In genomic region chr15:52529289-52529929, GRCh38 we compare ENCODE assay signal across 8 cellular contexts. TPM values are rescaled to one million over a fixed set of nuclear protein-coding genes. Genes with fewer than 3 reads are reported as not detected.
A peak's percentile ranks its signal among the peaks of the same experiment; 100 is the strongest.
DNase-seq lines count a peak whose midpoint lies in the region; ATAC-seq and TF ChIP-seq lines count a peak whose summit lies in the region.

No MANE protein-coding gene starts in this region.

- H3K4me3 ChIP-seq in esophagus (ENCODE audit: low read depth in 1 of 2, low read length in 2 of 2) = peak overlapping the region; percentile 64 to 70
- peak overlapping the region; percentile 72 to 85 for H3K4me3 ChIP-seq in neutrophil (ENCODE audit: low read depth in 1 of 2, low read length in 1 of 2)

- DNase-seq in HS-5 (ENCODE audit: low read depth) = peak; percentile 15
- DNase-seq in activated CD4-positive, alpha-beta memory T cell treated with anti-CD3 and anti-CD28 coated beads, Interleukin-2, amount 10 ng/mL, durations not matched to agents 7 days and 5 days = peak; percentile 35
- DNase-seq in NCI-H187 treated with DMSO at 0.1 percent for 48 hours (lab: John Stamatoyannopoulos, UW) = no peak
- DNase-seq in NK-92 treated with Interleukin-12 subunit alpha and Interleukin-12 subunit beta, amount 100 ng/mL, for 24 hours (lab: John Stamatoyannopoulos, UW) = no peak
- DNase-seq in NCI-H2196 treated with DMSO at 0.1 percent for 48 hours (lab: John Stamatoyannopoulos, UW; ENCODE audit: unreplicated experiment) = no peak

- no peaks in the 10 kb centered on the region for H3K9me3 Mint-ChIP-seq in activated CD4-positive, alpha-beta memory T cell treated with anti-CD3 and anti-CD28 coated beads, Interleukin-2, amount 10 ng/mL, durations not matched to agents 7 days and 5 days

- H3K36me3 Mint-ChIP-seq in activated CD4-positive, alpha-beta memory T cell treated with anti-CD3 and anti-CD28 coated beads, Interleukin-2, amount 10 ng/mL, durations not matched to agents 7 days and 5 days (ENCODE audit: low read depth) = peaks cover 3% of the 10 kb centered on the region

- no peak for TF ChIP-seq CTCF in neutrophil (IDR thresholded peaks at IDR 0.05)

- H3K4me1 Mint-ChIP-seq in activated CD4-positive, alpha-beta memory T cell treated with anti-CD3 and anti-CD28 coated beads, Interleukin-2, amount 10 ng/mL, durations not matched to agents 7 days and 5 days = peaks cover 34% of the 10 kb centered on the region

- peaks cover 7% of the 10 kb centered on the region for H3K27me3 Mint-ChIP-seq in activated CD4-positive, alpha-beta memory T cell treated with anti-CD3 and anti-CD28 coated beads, Interleukin-2, amount 10 ng/mL, durations not matched to agents 7 days and 5 days

- peak; percentile 1 for ATAC-seq in GM18909 (IDR thresholded peaks at IDR 0.05; ENCODE audit: poor library complexity, unreplicated experiment)

- peak overlapping the region; percentile 74 for H3K4me3 Mint-ChIP-seq in activated CD4-positive, alpha-beta memory T cell treated with anti-CD3 and anti-CD28 coated beads, Interleukin-2, amount 10 ng/mL, durations not matched to agents 7 days and 5 days

- H3K4me1 ChIP-seq in esophagus (ENCODE audit: control insufficient read depth in 2 of 2, insufficient read depth in 2 of 2, low read length in 1 of 2) = peaks cover 0 to 3% of the 10 kb centered on the region in 2 donors
- H3K4me1 ChIP-seq in neutrophil (ENCODE audit: control insufficient read depth in 1 of 2, insufficient read depth in 1 of 2, low read depth in 1 of 2, low read length in 1 of 2) = peaks cover 21 to 29% of the 10 kb centered on the region in 2 experiments

- H3K27ac ChIP-seq in esophagus (ENCODE audit: low read depth in 2 of 2, low read length in 1 of 2) (peak overlapping the region; percentile 73 to 82), neutrophil (peak overlapping the region; percentile 93)

- CTCF ChIA-PET in activated CD4-positive, alpha-beta memory T cell treated with anti-CD3 and anti-CD28 coated beads, Interleukin-2, amount 10 ng/mL, durations not matched to agents 7 days and 5 days (lab: Charles Lee) = interaction anchor here (0.6 to 1.8 kb wide), 7 partner anchors 9 to 268 kb away, joined by 3 to 5 read pairs (median 4); no protein-coding TSS in a partner anchor

- H3K27ac Mint-ChIP-seq in activated CD4-positive, alpha-beta memory T cell treated with anti-CD3 and anti-CD28 coated beads, Interleukin-2, amount 10 ng/mL, durations not matched to agents 7 days and 5 days = peak overlapping the region; percentile 63

- H3K27me3 ChIP-seq in esophagus (ENCODE audit: control insufficient read depth in 1 of 2, insufficient read depth in 2 of 2, low read length in 2 of 2) (peaks cover 0 to 2% of the 10 kb centered on the region in 2 donors), neutrophil (peaks cover 22% of the 10 kb centered on the region)

- no peaks in the 10 kb centered on the region for H3K36me3 ChIP-seq in esophagus (ENCODE audit: control insufficient read depth in 2 of 2, insufficient read depth in 2 of 2, low read length in 1 of 2)
- no peaks in the 10 kb centered on the region for H3K36me3 ChIP-seq in neutrophil

- 1 to 2% methylated on average over 37 of the region's 37 CpGs for WGBS in esophagus, 2 donors

- POLR2A ChIA-PET in activated CD4-positive, alpha-beta memory T cell treated with anti-CD3 and anti-CD28 coated beads, Interleukin-2, amount 10 ng/mL, durations not matched to agents 7 days and 5 days (lab: Charles Lee) = interaction anchor here (0.6 to 4.2 kb wide), 11 partner anchors 24 to 272 kb away, joined by 3 to 41 read pairs (median 8); partner anchors contain the start of gene ARPP19

- no peaks in the 10 kb centered on the region for H3K9me3 ChIP-seq in esophagus (ENCODE audit: control insufficient read depth in 2 of 2, insufficient read depth in 1 of 2, low read depth in 1 of 2, low read length in 1 of 2)
- H3K9me3 ChIP-seq in neutrophil = no peaks in the 10 kb centered on the region

RNA-seq across cellular contexts. Expression of gene MYO5A, which starts 0.7 kb away (rescaled TPM):
- total RNA-seq in activated CD4-positive, alpha-beta memory T cell treated with anti-CD3 and anti-CD28 coated beads, Interleukin-2, amount 10 ng/mL, durations not matched to agents 7 days and 5 days = 10 to 100 TPM; 41.3 to 42.2 TPM
- 1 to 10 TPM; 1.6 to 1.9 TPM for polyA plus RNA-seq in esophagus

RNA-seq across cellular contexts. Expression of gene ARPP19, which starts 39.4 kb away (rescaled TPM):
- total RNA-seq in activated CD4-positive, alpha-beta memory T cell treated with anti-CD3 and anti-CD28 coated beads, Interleukin-2, amount 10 ng/mL, durations not matched to agents 7 days and 5 days = 100 to 1,000 TPM; 176 to 193 TPM
- polyA plus RNA-seq in esophagus = 10 to 100 TPM; 16.1 to 25.8 TPM

Comparison
In these comparisons a context has a peak if more than half of its experiments do, and no peak if none do; other contexts are left out.
1. DNase-seq: peak in HS-5 (single experiment) and activated CD4-positive, alpha-beta memory T cell treated with anti-CD3 and anti-CD28 coated beads, Interleukin-2, amount 10 ng/mL, durations not matched to agents 7 days and 5 days (single experiment); none in NCI-H187 treated with DMSO at 0.1 percent for 48 hours (single experiment), NK-92 treated with Interleukin-12 subunit alpha and Interleukin-12 subunit beta, amount 100 ng/mL, for 24 hours (single experiment) and NCI-H2196 treated with DMSO at 0.1 percent for 48 hours (single experiment).